1 cellular context compared by ENCODE assay signal in the genomic region with DNA sequence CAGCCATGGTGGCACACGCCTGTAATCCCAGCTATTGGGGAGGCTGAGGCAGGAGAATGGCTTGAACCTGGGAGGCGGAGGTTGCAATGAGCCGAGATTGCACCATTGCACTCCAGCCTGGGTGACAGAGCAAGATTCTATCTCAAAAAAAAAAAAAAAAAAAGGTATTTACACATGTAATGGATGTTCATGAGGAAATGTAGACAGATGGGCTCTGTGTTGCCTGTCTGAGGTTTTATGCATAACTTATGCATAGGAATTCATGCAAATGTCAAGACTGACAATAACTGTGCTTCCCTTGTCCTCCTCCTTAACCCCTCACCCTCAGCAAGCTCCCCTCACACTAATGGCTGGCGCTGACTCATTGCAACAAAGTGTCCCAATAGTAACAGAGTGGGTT.
TF ChIP-seq lines count a peak whose summit lies in the region.

No MANE protein-coding gene starts in this region.

TF ChIP-seq in HepG2, 621 proteins besides CTCF, POLR2A, EP300 and RAD21:
- TF ChIP-seq CEBPG (CRISPR knock-in tag; IDR thresholded peaks at IDR 0.05): 0 out of 2 replicates have a peak, but pooled peaks have one; percentile 16
- TF ChIP-seq ZMYM3 (CRISPR knock-in tag; IDR thresholded peaks at IDR 0.05): 0 out of 2 replicates have a peak, but pooled peaks have one; percentile 25
- TF ChIP-seq, protein P1, sequence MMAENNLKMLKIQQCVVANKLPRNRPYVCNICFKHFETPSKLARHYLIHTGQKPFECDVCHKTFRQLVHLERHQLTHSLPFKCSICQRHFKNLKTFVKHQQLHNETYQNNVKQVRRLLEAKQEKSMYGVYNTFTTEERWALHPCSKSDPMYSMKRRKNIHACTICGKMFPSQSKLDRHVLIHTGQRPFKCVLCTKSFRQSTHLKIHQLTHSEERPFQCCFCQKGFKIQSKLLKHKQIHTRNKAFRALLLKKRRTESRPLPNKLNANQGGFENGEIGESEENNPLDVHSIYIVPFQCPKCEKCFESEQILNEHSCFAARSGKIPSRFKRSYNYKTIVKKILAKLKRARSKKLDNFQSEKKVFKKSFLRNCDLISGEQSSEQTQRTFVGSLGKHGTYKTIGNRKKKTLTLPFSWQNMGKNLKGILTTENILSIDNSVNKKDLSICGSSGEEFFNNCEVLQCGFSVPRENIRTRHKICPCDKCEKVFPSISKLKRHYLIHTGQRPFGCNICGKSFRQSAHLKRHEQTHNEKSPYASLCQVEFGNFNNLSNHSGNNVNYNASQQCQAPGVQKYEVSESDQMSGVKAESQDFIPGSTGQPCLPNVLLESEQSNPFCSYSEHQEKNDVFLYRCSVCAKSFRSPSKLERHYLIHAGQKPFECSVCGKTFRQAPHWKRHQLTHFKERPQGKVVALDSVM (CRISPR knock-in tag; IDR thresholded peaks at IDR 0.05): peak; percentile 50; the same call in 1 of the 2 replicates
- TF ChIP-seq, protein P2, sequence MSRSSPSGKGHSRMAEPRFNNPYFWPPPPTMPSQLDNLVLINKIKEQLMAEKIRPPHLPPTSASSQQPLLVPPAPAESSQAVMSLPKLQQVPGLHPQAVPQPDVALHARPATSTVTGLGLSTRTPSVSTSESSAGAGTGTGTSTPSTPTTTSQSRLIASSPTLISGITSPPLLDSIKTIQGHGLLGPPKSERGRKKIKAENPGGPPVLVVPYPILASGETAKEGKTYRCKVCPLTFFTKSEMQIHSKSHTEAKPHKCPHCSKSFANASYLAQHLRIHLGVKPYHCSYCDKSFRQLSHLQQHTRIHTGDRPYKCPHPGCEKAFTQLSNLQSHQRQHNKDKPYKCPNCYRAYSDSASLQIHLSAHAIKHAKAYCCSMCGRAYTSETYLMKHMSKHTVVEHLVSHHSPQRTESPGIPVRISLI (CRISPR knock-in tag; IDR thresholded peaks at IDR 0.05; ENCODE audit: borderline replicate concordance): peak; percentile 51; the same call in 1 of the 2 replicates
TF ChIP-seq in HepG2: peak in this region for 4; not testable (repeated sequence) for 617.
